In genomic region chr2:236970656-236971010, GRCh38 we compare ENCODE assay signal across 18 cellular contexts.
DNase-seq lines count a peak whose midpoint lies in the region; ATAC-seq and TF ChIP-seq lines count a peak whose summit lies in the region.
"Had no signal": no experiment of that assay in that cellular context is flagged by ENCODE, and none has a peak within 500 bp of the region (broad histone marks: within the 10 kb centered on the region; RNA-seq: fewer than 3 reads in every experiment).

No MANE protein-coding gene starts in this region.

- H3K4me3 ChIP-seq in CD4-positive, alpha-beta memory T cell (ENCODE audit: low read length in 2 of 2), result no peak overlapping the region
- H3K4me3 ChIP-seq in gastrocnemius medialis (no peak overlapping the region), left lung (no peak overlapping the region)
- H3K4me3 ChIP-seq: tibial artery had no signal

- peaks cover 0 to 2% (median 0%) of the 10 kb centered on the region in 8 donors for H3K9me3 Mint-ChIP-seq in CD4-positive, alpha-beta memory T cell
- H3K9me3 Mint-ChIP-seq: activated T-cell treated with anti-CD3 and anti-CD28 coated beads, Interleukin-2, amount 50 U/mL, for 4 hours; T-helper 1 cell treated with Interleukin-12 subunit alpha and Interleukin-12 subunit beta and Interleukin-4 antibody, amounts not matched to agents 30 μg/mL and 1 μg/mL, for 36 hours had no signal

- CTCF ChIA-PET in CD4-positive, alpha-beta memory T cell (lab: Charles Lee; ENCODE audit: partially characterized antibody), result interaction anchor here (0.6 to 1.7 kb wide), 5 partner anchors 9 to 458 kb away, joined by 3 to 9 read pairs (median 3); no protein-coding TSS in a partner anchor

- intact Hi-C loops in CD4-positive, alpha-beta memory T cell (cut with micrococcal nuclease), result no loop called here
- intact Hi-C loops in gastrocnemius medialis (cut with DNase I; ENCODE audit: low total_unique reads), result loop anchor here (5.0 kb wide), 1 partner anchor 308 kb away; no protein-coding TSS in a partner anchor
- intact Hi-C loops in left lung (cut with DNase I), result no loop called here

- no peaks in the 10 kb centered on the region for H3K9me3 ChIP-seq in CD4-positive, alpha-beta memory T cell (ENCODE audit: control insufficient read depth in 1 of 2, low read length in 2 of 2)
- no peaks in the 10 kb centered on the region for H3K9me3 ChIP-seq in gastrocnemius medialis
- H3K9me3 ChIP-seq in left lung, result no peaks in the 10 kb centered on the region
- H3K9me3 ChIP-seq: Caco-2, tibial artery had no signal

- no peak for DNase-seq in CD4-positive, alpha-beta memory T cell
- DNase-seq in NCI-H69 (lab: John Stamatoyannopoulos, UW) (peak; percentile 4), fibroblast of gingiva (ENCODE audit: low read depth) (peak; percentile 26), gastrocnemius medialis (no peak), DMS79 (lab: John Stamatoyannopoulos, UW) (no peak), left lung (no peak)
- DNase-seq: activated naive CD4-positive, alpha-beta T cell treated with anti-CD3 and anti-CD28 coated beads, Interleukin-2, amount 50 U/mL, for 16 hours; activated T-cell treated with anti-CD3 and anti-CD28 coated beads, Interleukin-2, amount 50 U/mL, for 4 hours; Caco-2; EL; foreskin melanocyte; NCI-H146; NCI-H82; OCI-M1; WERI-Rb-1 had no signal

- H3K27me3 Mint-ChIP-seq in CD4-positive, alpha-beta memory T cell, result peaks cover 2 to 4% of the 10 kb centered on the region in 2 donors

- POLR2A ChIA-PET in CD4-positive, alpha-beta memory T cell (lab: Charles Lee; ENCODE audit: partially characterized antibody), result interaction anchor here (1.3 to 1.8 kb wide), 2 partner anchors 11 to 115 kb away, joined by 4 read pairs; partner anchors contain the start of gene COPS8

- in situ Hi-C loops in gastrocnemius medialis (cut with MboI; ENCODE audit: low sequenced_read_pairs in 4 of 4), result no loop called here

- peak overlapping the region in 1 of 8 donors; percentile 86 for H3K4me3 Mint-ChIP-seq in CD4-positive, alpha-beta memory T cell

- H3K4me1 Mint-ChIP-seq in CD4-positive, alpha-beta memory T cell, result peaks cover 28 to 57% (median 37%) of the 10 kb centered on the region in 4 donors

- TF ChIP-seq CTCF in gastrocnemius medialis (IDR thresholded peaks at IDR 0.05 in 4 of 5, conservative IDR thresholded peaks at IDR 0.05 in 1 of 5) (no peak), left lung (IDR thresholded peaks at IDR 0.05) (no peak)

- H3K36me3 Mint-ChIP-seq in CD4-positive, alpha-beta memory T cell, result no peaks in the 10 kb centered on the region

- H3K36me3 ChIP-seq in CD4-positive, alpha-beta memory T cell (ENCODE audit: insufficient read depth, low read length), result no peaks in the 10 kb centered on the region
- no peaks in the 10 kb centered on the region for H3K36me3 ChIP-seq in gastrocnemius medialis
- no peaks in the 10 kb centered on the region for H3K36me3 ChIP-seq in left lung
- H3K36me3 ChIP-seq: tibial artery, WERI-Rb-1 had no signal

- H3K27ac ChIP-seq in CD4-positive, alpha-beta memory T cell (ENCODE audit: low read depth, low read length), result peak overlapping the region; percentile 20
- H3K27ac ChIP-seq in gastrocnemius medialis (peak overlapping the region; percentile 52 to 66 (median 61)), left lung (no peak overlapping the region)
- H3K27ac ChIP-seq: tibial artery, WERI-Rb-1 had no signal

- ATAC-seq in gastrocnemius medialis, result peak in 1 of 2 donors; percentile 21
- ATAC-seq in HG03039 (IDR thresholded peaks at IDR 0.05; ENCODE audit: unreplicated experiment), result no peak
- ATAC-seq in left lung, result no peak

- TF ChIP-seq POLR2A in gastrocnemius medialis (IDR thresholded peaks at IDR 0.05), result no peak

- no peaks in the 10 kb centered on the region for H3K27me3 ChIP-seq in CD4-positive, alpha-beta memory T cell (ENCODE audit: insufficient read depth, low read length)
- H3K27me3 ChIP-seq in gastrocnemius medialis (peaks cover 0 to 11% (median 0%) of the 10 kb centered on the region in 3 donors), left lung (no peaks in the 10 kb centered on the region)
- H3K27me3 ChIP-seq: tibial artery had no signal

- peaks cover 47% of the 10 kb centered on the region for H3K4me1 ChIP-seq in CD4-positive, alpha-beta memory T cell (ENCODE audit: insufficient read depth, low read length)
- no peaks in the 10 kb centered on the region for H3K4me1 ChIP-seq in gastrocnemius medialis
- peaks cover 9 to 45% of the 10 kb centered on the region in 2 donors for H3K4me1 ChIP-seq in left lung

- peak overlapping the region in 5 of 7 donors; percentile 91 to 99 (median 97) for H3K27ac Mint-ChIP-seq in CD4-positive, alpha-beta memory T cell

Comparison
In these comparisons a context has a peak if more than half of its experiments do, and no peak if none do; other contexts are left out.
1. DNase-seq: peak in NCI-H69 (single experiment) and fibroblast of gingiva (single experiment); none in CD4-positive, alpha-beta memory T cell (0 of 5), gastrocnemius medialis (0 of 2), DMS79 (single experiment) and left lung (0 of 2).
2. H3K27ac ChIP-seq: peak in CD4-positive, alpha-beta memory T cell (single experiment) and gastrocnemius medialis (4 of 4); none in left lung (0 of 2).